9 cellular contexts compared by ENCODE assay signal in genomic region chr2:78999410-78999809, GRCh38. TPM values are rescaled to one million over a fixed set of nuclear protein-coding genes. Genes with fewer than 3 reads are reported as not detected.
DNase-seq lines count a peak whose midpoint lies in the region; ATAC-seq and TF ChIP-seq lines count a peak whose summit lies in the region.
"Had no signal": no experiment of that assay in that cellular context is flagged by ENCODE, and none has a peak within 500 bp of the region (broad histone marks: within the 10 kb centered on the region; RNA-seq: fewer than 3 reads in every experiment).

No MANE protein-coding gene starts in this region.

- no peak for TF ChIP-seq POLR2A in spleen (IDR thresholded peaks at IDR 0.05)

- in situ Hi-C loops in Caki2 (cut with HindIII; ENCODE audit: low pct_unique_long_range_greater_than_20kb, low sequenced_read_pairs): no loop called here

- ATAC-seq in GM19035 (IDR thresholded peaks at IDR 0.05; ENCODE audit: unreplicated experiment): no peak

- TF ChIP-seq CTCF in VCaP (conservative IDR thresholded peaks at IDR 0.05) (peak; percentile 71), liver (IDR thresholded peaks at IDR 0.05; ENCODE audit: low read depth, low read length, missing input control) (peak; percentile 40), spleen (IDR thresholded peaks at IDR 0.05 in 8 of 11, conservative IDR thresholded peaks at IDR 0.05 in 3 of 11) (peak in 3 of 11 experiments; percentile 20 to 44 (median 33))

- H3K27me3 ChIP-seq in liver (ENCODE audit: control insufficient read depth in 4 of 4, insufficient read depth in 4 of 4, low read length in 3 of 4): peaks cover 0 to 3% (median 0%) of the 10 kb centered on the region in 4 donors
- peaks cover 0 to 20% (median 5%) of the 10 kb centered on the region in 7 donors for H3K27me3 ChIP-seq in spleen (replicated peaks in 1 of 7)

- H3K9me3 ChIP-seq in liver (ENCODE audit: control insufficient read depth in 4 of 4, low read length in 3 of 4) (no peaks in the 10 kb centered on the region), spleen (no peaks in the 10 kb centered on the region)

- peak; percentile 14 for DNase-seq in Caki2 (ENCODE audit: low read depth)
- DNase-seq in HT1080 (ENCODE audit: low read depth): peak; percentile 13
- no peak for DNase-seq in spleen
- no peak for DNase-seq in NCI-H128 (lab: John Stamatoyannopoulos, UW; ENCODE audit: unreplicated experiment)
- no peak for DNase-seq in NCI-H446 treated with DMSO at 0.1 percent for 48 hours (lab: John Stamatoyannopoulos, UW)
- DNase-seq: activated naive CD8-positive, alpha-beta T cell treated with anti-CD3 and anti-CD28 coated beads, Interleukin-2, amount 10 ng/mL, durations not matched to agents 7 days and 5 days had no signal

- H3K4me1 ChIP-seq in liver (ENCODE audit: control insufficient read depth in 4 of 4, insufficient read depth in 4 of 4, low read length in 3 of 4): no peaks in the 10 kb centered on the region
- no peaks in the 10 kb centered on the region for H3K4me1 ChIP-seq in spleen

- no peak overlapping the region for H3K4me3 ChIP-seq in liver (ENCODE audit: low read depth in 1 of 3, low read length in 3 of 3)
- no peak overlapping the region for H3K4me3 ChIP-seq in spleen

- H3K9ac ChIP-seq in liver (ENCODE audit: low read depth in 1 of 2, low read length in 2 of 2): no peak overlapping the region

- WGBS in liver: 68% methylated on average over 3 of the region's 3 CpGs
- 52 to 73% (median 64%) methylated on average over 3 of the region's 3 CpGs for WGBS in spleen, 5 donors

- intact Hi-C loops in spleen (cut with DNase I; ENCODE audit: low total_unique reads): no loop called here

- H3K36me3 ChIP-seq in liver (ENCODE audit: control insufficient read depth in 4 of 4, insufficient read depth in 3 of 4, low read depth in 1 of 4, low read length in 3 of 4): no peaks in the 10 kb centered on the region
- H3K36me3 ChIP-seq in spleen: no peaks in the 10 kb centered on the region

- TF ChIP-seq RAD21 in liver (IDR thresholded peaks at IDR 0.05): peak; percentile 47 to 60

- H3K27ac ChIP-seq in VCaP (no peak overlapping the region), liver (ENCODE audit: low read depth in 1 of 2, low read length in 2 of 2) (no peak overlapping the region), spleen (no peak overlapping the region)

TF ChIP-seq in liver, 16 proteins besides CTCF, POLR2A, EP300 and RAD21:
- no peak for TF ChIP-seq GABPA (IDR thresholded peaks at IDR 0.05 in 1 of 2, conservative IDR thresholded peaks at IDR 0.05 in 1 of 2)
- TF ChIP-seq EGR1 (IDR thresholded peaks at IDR 0.05; ENCODE audit: low read depth in 2 of 2): no peak
- no peak for TF ChIP-seq SP1 (IDR thresholded peaks at IDR 0.05)
- TF ChIP-seq RXRA (IDR thresholded peaks at IDR 0.05): no peak
- no peak for TF ChIP-seq JUND (IDR thresholded peaks at IDR 0.05)
- no peak for TF ChIP-seq HNF4G (IDR thresholded peaks at IDR 0.05)

RNA-seq across cellular contexts. Expression of gene REG3G, which starts 26.1 kb away (rescaled TPM):
- total RNA-seq in Caki2 (2014; rRNA removed; shearing (Covaris generic); ENCODE audit: low replicate concordance): not detected in 2 replicates
- 0.23 TPM in 1 of 2 replicates, not detected in the other for total RNA-seq in HT1080 (2014; rRNA removed; shearing (Covaris generic))
- polyA plus RNA-seq in HT1080 (2015; cell fraction: cytosol; rRNA removed): 0.57 TPM in 1 of 2 replicates, not detected in the other
- polyA plus RNA-seq in HT1080 (2015; cell fraction: nucleus; rRNA removed): 0.40 TPM in 1 of 2 replicates, not detected in the other
- total RNA-seq in liver (under 1 TPM in 1 of 2 donors, not detected in 1; 0.28 TPM), spleen (1 to 10 TPM in 1 of 7 donors, under 1 TPM in 1, not detected in 5; 0.87 to 1.0 TPM)
- polyA plus RNA-seq in liver (not detected), spleen (under 1 TPM in 2 of 3 donors, not detected in 1; 0.11 to 0.24 TPM)
- total RNA-seq: activated naive CD8-positive, alpha-beta T cell treated with anti-CD3 and anti-CD28 coated beads, Interleukin-2, amount 10 ng/mL, durations not matched to agents 7 days and 5 days had no signal

Comparison
In these comparisons a context has a peak if more than half of its experiments do, and no peak if none do; other contexts are left out.
1. DNase-seq: peak in Caki2 (single experiment) and HT1080 (single experiment); none in spleen (single experiment), NCI-H128 (single experiment) and NCI-H446 treated with DMSO at 0.1 percent for 48 hours (single experiment).